ENCODE assay signal across 10 cellular contexts in genomic region chr11:82315093-82315492, GRCh38.
DNase-seq lines count a peak whose midpoint lies in the region; TF ChIP-seq lines count a peak whose summit lies in the region.
"Had no signal": no experiment of that assay in that cellular context is flagged by ENCODE, and none has a peak within 500 bp of the region (broad histone marks: within the 10 kb centered on the region; RNA-seq: fewer than 3 reads in every experiment).

No MANE protein-coding gene starts in this region.

- H3K27ac ChIP-seq in smooth muscle cell (ENCODE audit: low read depth): no peak overlapping the region

- intact Hi-C loops in activated CD4-positive, alpha-beta T cell treated with anti-CD3 and anti-CD28 coated beads, Interleukin-2, amount 10 ng/mL, durations not matched to agents 24 days and 14 days (cut with micrococcal nuclease): no loop called here

- peaks cover 39% of the 10 kb centered on the region for H3K27me3 ChIP-seq in smooth muscle cell (ENCODE audit: low read depth)

- H3K4me2 ChIP-seq in smooth muscle cell: no peak overlapping the region

- no peaks in the 10 kb centered on the region for H3K4me1 Mint-ChIP-seq in activated CD4-positive, alpha-beta T cell treated with anti-CD3 and anti-CD28 coated beads, Interleukin-2, amount 10 ng/mL, durations not matched to agents 24 days and 14 days
- H3K4me1 Mint-ChIP-seq: CD4-positive, CD25-positive, alpha-beta regulatory T cell had no signal

- TF ChIP-seq CTCF in smooth muscle cell (IDR thresholded peaks at IDR 0.05; ENCODE audit: borderline replicate concordance, insufficient read depth, poor library complexity, severe bottlenecking): peak; percentile 62

- no peaks in the 10 kb centered on the region for H3K27me3 Mint-ChIP-seq in activated CD4-positive, alpha-beta T cell treated with anti-CD3 and anti-CD28 coated beads, Interleukin-2, amount 10 ng/mL, durations not matched to agents 24 days and 14 days
- H3K27me3 Mint-ChIP-seq: CD4-positive, CD25-positive, alpha-beta regulatory T cell had no signal

- WGBS in smooth muscle cell (ENCODE audit: low lambda C conversion rate): 17% methylated on average over 4 of the region's 4 CpGs

- H3K4me3 Mint-ChIP-seq in activated CD4-positive, alpha-beta T cell treated with anti-CD3 and anti-CD28 coated beads, Interleukin-2, amount 10 ng/mL, durations not matched to agents 24 days and 14 days: no peak overlapping the region
- H3K4me3 Mint-ChIP-seq: activated T-helper 1 cell treated with anti-CD3 and anti-CD28 coated beads, Interleukin-12 subunit alpha, Interleukin-12 subunit beta, Interleukin-2, Interleukin-4 antibody, amounts not matched to agents 30 ng/mL and 10 ng/mL and 1 ng/mL, durations not matched to agents 14 hours and 24 hours and 36 hours; CD4-positive, CD25-positive, alpha-beta regulatory T cell had no signal

- no peaks in the 10 kb centered on the region for H3K36me3 ChIP-seq in smooth muscle cell (ENCODE audit: low read depth)

- no peaks in the 10 kb centered on the region for H3K4me1 ChIP-seq in smooth muscle cell (ENCODE audit: low read depth)

- no peaks in the 10 kb centered on the region for H3F3A ChIP-seq in smooth muscle cell (ENCODE audit: low read depth)

- H3K9me3 ChIP-seq in smooth muscle cell (replicated peaks; ENCODE audit: low read depth): no peaks in the 10 kb centered on the region

- peak; percentile 1 to 4 for DNase-seq in activated CD4-positive, alpha-beta T cell treated with anti-CD3 and anti-CD28 coated beads, Interleukin-2, amount 50 U/mL, for 48 hours
- no peak for DNase-seq in activated CD4-positive, alpha-beta T cell treated with anti-CD3 and anti-CD28 coated beads, Interleukin-2, amount 10 ng/mL, durations not matched to agents 24 days and 14 days
- peak; percentile 3 for DNase-seq in M059J (ENCODE audit: low read depth)
- peak; percentile 59 for DNase-seq in ecto neural progenitor cell (ENCODE audit: low spot score)
- DNase-seq in smooth muscle cell (lab: John Stamatoyannopoulos, UW; ENCODE audit: unreplicated experiment): no peak
- no peak for DNase-seq in NOMO-1 (lab: John Stamatoyannopoulos, UW; ENCODE audit: unreplicated experiment in 2 of 2)
- no peak for DNase-seq in hepatic stellate cell (ENCODE audit: low spot score)
- DNase-seq in NCI-H2107 treated with DMSO at 0.1 percent for 48 hours (lab: John Stamatoyannopoulos, UW; ENCODE audit: unreplicated experiment): no peak

- no peak overlapping the region for H3K4me3 ChIP-seq in smooth muscle cell

- H3K27ac Mint-ChIP-seq in activated CD4-positive, alpha-beta T cell treated with anti-CD3 and anti-CD28 coated beads, Interleukin-2, amount 10 ng/mL, durations not matched to agents 24 days and 14 days: no peak overlapping the region
- H3K27ac Mint-ChIP-seq: activated T-helper 1 cell treated with anti-CD3 and anti-CD28 coated beads, Interleukin-12 subunit alpha, Interleukin-12 subunit beta, Interleukin-2, Interleukin-4 antibody, amounts not matched to agents 30 ng/mL and 10 ng/mL and 1 ng/mL, durations not matched to agents 14 hours and 24 hours and 36 hours; CD4-positive, CD25-positive, alpha-beta regulatory T cell had no signal

- no peaks in the 10 kb centered on the region for H3K79me2 ChIP-seq in smooth muscle cell (ENCODE audit: low read depth)

- no peak overlapping the region for H3K9ac ChIP-seq in smooth muscle cell (ENCODE audit: low read depth)

- H4K20me1 ChIP-seq in smooth muscle cell (ENCODE audit: low read depth): no peaks in the 10 kb centered on the region

- no peaks in the 10 kb centered on the region for H3K36me3 Mint-ChIP-seq in activated CD4-positive, alpha-beta T cell treated with anti-CD3 and anti-CD28 coated beads, Interleukin-2, amount 10 ng/mL, durations not matched to agents 24 days and 14 days (ENCODE audit: low read depth)
- H3K36me3 Mint-ChIP-seq: CD4-positive, CD25-positive, alpha-beta regulatory T cell had no signal

- no peak overlapping the region for H2AFZ ChIP-seq in smooth muscle cell (ENCODE audit: low read depth)

- no peaks in the 10 kb centered on the region for H3K9me3 Mint-ChIP-seq in activated CD4-positive, alpha-beta T cell treated with anti-CD3 and anti-CD28 coated beads, Interleukin-2, amount 10 ng/mL, durations not matched to agents 24 days and 14 days
- H3K9me3 Mint-ChIP-seq: activated T-helper 1 cell treated with anti-CD3 and anti-CD28 coated beads, Interleukin-12 subunit alpha, Interleukin-12 subunit beta, Interleukin-2, Interleukin-4 antibody, amounts not matched to agents 30 ng/mL and 10 ng/mL and 1 ng/mL, durations not matched to agents 14 hours and 24 hours and 36 hours had no signal

Comparison
In these comparisons a context has a peak if more than half of its experiments do, and no peak if none do; other contexts are left out.
1. DNase-seq: peak in activated CD4-positive, alpha-beta T cell treated with anti-CD3 and anti-CD28 coated beads, Interleukin-2, amount 50 U/mL, for 48 hours (2 of 2), M059J (single experiment) and ecto neural progenitor cell (single experiment); none in activated CD4-positive, alpha-beta T cell treated with anti-CD3 and anti-CD28 coated beads, Interleukin-2, amount 10 ng/mL, durations not matched to agents 24 days and 14 days (single experiment), smooth muscle cell (single experiment), NOMO-1 (0 of 2), hepatic stellate cell (single experiment) and NCI-H2107 treated with DMSO at 0.1 percent for 48 hours (single experiment).